Comparison of ENCODE assay signal across 1 cellular context in genomic region chr15:66018178-66018797, GRCh38.
TF ChIP-seq lines count a peak whose summit lies in the region.

No MANE protein-coding gene starts in this region.

TF ChIP-seq in GM23338, 12 proteins besides CTCF, POLR2A, EP300 and RAD21:
- TF ChIP-seq ZNF462 (CRISPR knock-in tag; IDR thresholded peaks at IDR 0.05) (no peak), JUNB (IDR thresholded peaks at IDR 0.05; ENCODE audit: unreplicated experiment) (no peak), ZNF114 (CRISPR knock-in tag; IDR thresholded peaks at IDR 0.05) (no peak), ETS1 (IDR thresholded peaks at IDR 0.05) (no peak), ZNF331 (CRISPR knock-in tag; IDR thresholded peaks at IDR 0.05; ENCODE audit: low read depth) (no peak), REST (IDR thresholded peaks at IDR 0.05; ENCODE audit: unreplicated experiment) (no peak), POLR2AphosphoS5 (IDR thresholded peaks at IDR 0.05; ENCODE audit: low read depth) (no peak), EZH2phosphoT487 (IDR thresholded peaks at IDR 0.05; ENCODE audit: unreplicated experiment) (no peak), CREB1 (CRISPR knock-in tag; IDR thresholded peaks at IDR 0.05; ENCODE audit: low read depth) (no peak), EZH2 (IDR thresholded peaks at IDR 0.05; ENCODE audit: low read depth, unreplicated experiment) (no peak), NANOG (IDR thresholded peaks at IDR 0.05; ENCODE audit: borderline replicate concordance) (no peak), STAT1 (IDR thresholded peaks at IDR 0.05; ENCODE audit: unreplicated experiment) (no peak)
